Comparison of ENCODE assay signal across 24 cellular contexts in the genomic region with DNA sequence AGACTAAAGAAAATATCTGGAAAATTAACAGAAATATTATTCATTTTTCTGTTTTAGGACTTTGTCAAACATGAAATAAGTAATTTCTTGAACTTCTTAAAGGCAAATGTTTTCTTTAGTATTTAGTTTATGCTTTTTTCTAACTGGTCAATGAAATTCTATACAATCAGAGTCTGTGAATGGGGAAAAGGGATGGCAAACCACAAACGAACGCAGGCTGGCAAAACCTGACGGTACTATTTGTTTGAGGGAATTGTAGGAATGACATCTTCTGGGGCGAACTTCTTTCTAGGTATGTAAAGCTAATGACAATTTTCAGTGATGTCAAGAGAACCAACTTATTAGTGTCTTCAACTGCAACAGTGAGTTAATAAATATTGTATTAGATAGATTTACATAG.
"Had no signal": no experiment of that assay in that cellular context is flagged by ENCODE, and none has a peak within 500 bp of the region (broad histone marks: within the 10 kb centered on the region; RNA-seq: fewer than 3 reads in every experiment).

No MANE protein-coding gene starts in this region.

- H3K79me2 ChIP-seq: parathyroid adenoma had no signal

- DNase-seq: activated CD4-positive, alpha-beta T cell treated with anti-CD3 and anti-CD28 coated beads for 48 hours; activated CD4-positive, alpha-beta T cell treated with anti-CD3 and anti-CD28 coated beads, Interleukin-2, amount 50 U/mL, for 48 hours; activated CD8-positive, alpha-beta memory T cell treated with anti-CD3 and anti-CD28 coated beads for 24 hours; activated gamma-delta T cell; activated naive CD4-positive, alpha-beta T cell treated with anti-CD3 and anti-CD28 coated beads, Interleukin-2, amount 50 U/mL, for 16 hours; activated T-cell treated with anti-CD3 and anti-CD28 coated beads, Interleukin-2, amount 50 U/mL, for 1 hour; central memory CD4-positive, alpha-beta T cell; glutamatergic neuron; hippocampal formation; left cardiac atrium; left ventricle myocardium superior; naive B cell; nephron progenitor cell; spleen; stimulated activated CD4-positive, alpha-beta T cell treated with anti-CD3 and anti-CD28 coated beads, Interleukin-2, amount 100 ng/mL, for 48 hours; stimulated activated naive CD4-positive, alpha-beta T cell treated with Interleukin-2 at 50 U/mL for 16 hours; T-helper 1 cell had no signal

- ATAC-seq: activated CD4-positive, CD25-positive, alpha-beta regulatory T cell treated with anti-CD3 and anti-CD28 coated beads, Interleukin-2, amount 50 U/mL, for 24 hours had no signal

- H3K9ac ChIP-seq: parathyroid adenoma had no signal

- H3K4me3 ChIP-seq: breast epithelium, spleen, tibial nerve had no signal

- H2AFZ ChIP-seq: parathyroid adenoma had no signal

- H3K27me3 Mint-ChIP-seq: dendritic cell treated with granulocyte-macrophage colony-stimulating factor and Interleukin-4, amounts not matched to agents 40 ng/mL and 50 ng/mL, for 4 days had no signal

- H3K4me1 ChIP-seq: breast epithelium, parathyroid adenoma had no signal

- H3K36me3 ChIP-seq: breast epithelium had no signal

- H3K27me3 ChIP-seq: breast epithelium, spleen, tibial nerve had no signal

- H3K27ac ChIP-seq: breast epithelium, epithelial cell of prostate, parathyroid adenoma, VCaP had no signal

- H3K9me3 ChIP-seq: breast epithelium, spleen, tibial nerve had no signal

- H3K9me3 Mint-ChIP-seq: dendritic cell treated with granulocyte-macrophage colony-stimulating factor and Interleukin-4, amounts not matched to agents 40 ng/mL and 50 ng/mL, for 4 days; naive B cell; nephron progenitor cell had no signal

- H3K36me3 Mint-ChIP-seq: naive B cell had no signal

- H3K4me1 Mint-ChIP-seq: naive B cell had no signal

- H3K27ac Mint-ChIP-seq: naive B cell had no signal

- H3K4me3 Mint-ChIP-seq: dendritic cell treated with granulocyte-macrophage colony-stimulating factor and Interleukin-4, amounts not matched to agents 40 ng/mL and 50 ng/mL, for 4 days; naive B cell; nephron progenitor cell had no signal
